In genomic region chr1:176382163-176382562, GRCh38 we compare ENCODE assay signal across 28 cellular contexts.
"Had no signal": no experiment of that assay in that cellular context is flagged by ENCODE, and none has a peak within 500 bp of the region (broad histone marks: within the 10 kb centered on the region; RNA-seq: fewer than 3 reads in every experiment).

No MANE protein-coding gene starts in this region.

- H3K4me3 ChIP-seq: ascending aorta, cardiac muscle cell had no signal

- H3K27me3 ChIP-seq: ascending aorta, cardiac muscle cell had no signal

- H3K4me1 ChIP-seq: ascending aorta had no signal

- H3K27ac ChIP-seq: ascending aorta, cardiac muscle cell, VCaP had no signal

- DNase-seq: activated B cell treated with CpG ODN at 0.5 μM for 24 hours; activated CD4-positive, alpha-beta memory T cell treated with anti-CD3 and anti-CD28 coated beads, Interleukin-2, amount 10 ng/mL, durations not matched to agents 7 days and 5 days; activated CD4-positive, alpha-beta T cell treated with anti-CD3 and anti-CD28 coated beads for 36 hours; activated CD4-positive, alpha-beta T cell treated with anti-CD3 and anti-CD28 coated beads for 48 hours; activated CD4-positive, alpha-beta T cell treated with anti-CD3 and anti-CD28 coated beads, Interleukin-2, amount 10 ng/mL, durations not matched to agents 7 days and 5 days; activated CD4-positive, alpha-beta T cell treated with anti-CD3 and anti-CD28 coated beads, Interleukin-2, amount 50 U/mL, for 48 hours; activated CD4-positive, CD25-positive, alpha-beta regulatory T cell treated with anti-CD3 and anti-CD28 coated beads, Interleukin-2, amount 50 U/mL, for 72 hours; activated CD8-positive, alpha-beta memory T cell treated with anti-CD3 and anti-CD28 coated beads for 24 hours; activated CD8-positive, alpha-beta memory T cell treated with anti-CD3 and anti-CD28 coated beads, Interleukin-2, amount 10 ng/mL, durations not matched to agents 7 days and 5 days; activated CD8-positive, alpha-beta memory T cell treated with anti-CD3 and anti-CD28 coated beads, Interleukin-2, amount 50 U/mL, for 48 hours; activated CD8-positive, alpha-beta T cell treated with anti-CD3 and anti-CD28 coated beads, Interleukin-2, amount 10 ng/mL, durations not matched to agents 7 days and 5 days; activated effector memory CD4-positive, alpha-beta T cell treated with Interleukin-2 at 50 U/mL for 16 hours; activated gamma-delta T cell; activated naive CD4-positive, alpha-beta T cell treated with anti-CD3 and anti-CD28 coated beads, Interleukin-2, amount 10 ng/mL, durations not matched to agents 7 days and 5 days; activated naive CD4-positive, alpha-beta T cell treated with Interleukin-2 at 50 U/mL for 16 hours; activated naive CD8-positive, alpha-beta T cell treated with anti-CD3 and anti-CD28 coated beads, Interleukin-2, amount 10 ng/mL, durations not matched to agents 7 days and 5 days; activated naive CD8-positive, alpha-beta T cell treated with anti-CD3 and anti-CD28 coated beads, Interleukin-2, amount 50 U/mL, for 24 hours; activated T-cell treated with anti-CD3 and anti-CD28 coated beads, Interleukin-2, amount 50 U/mL, for 24 hours; activated T-cell treated with anti-CD3 and anti-CD28 coated beads, Interleukin-2, amount 50 U/mL, for 48 hours; amygdala; anterior cingulate cortex; caudate nucleus; T-helper 1 cell; T-helper 2 cell; T-helper 9 cell had no signal

- H3K36me3 ChIP-seq: ascending aorta, cardiac muscle cell had no signal

- H3K9me3 ChIP-seq: ascending aorta had no signal

- ATAC-seq: activated CD4-positive, alpha-beta T cell treated with anti-CD3 and anti-CD28 coated beads for 36 hours; activated CD8-positive, alpha-beta memory T cell treated with anti-CD3 and anti-CD28 coated beads, Interleukin-2, amount 10 ng/mL, durations not matched to agents 7 days and 5 days; activated CD8-positive, alpha-beta T cell treated with anti-CD3 and anti-CD28 coated beads, Interleukin-2, amount 10 ng/mL, durations not matched to agents 7 days and 5 days; activated naive CD8-positive, alpha-beta T cell treated with anti-CD3 and anti-CD28 coated beads, Interleukin-2, amount 50 U/mL, for 24 hours had no signal
